ENCODE assay signal across 11 cellular contexts in the genomic region with DNA sequence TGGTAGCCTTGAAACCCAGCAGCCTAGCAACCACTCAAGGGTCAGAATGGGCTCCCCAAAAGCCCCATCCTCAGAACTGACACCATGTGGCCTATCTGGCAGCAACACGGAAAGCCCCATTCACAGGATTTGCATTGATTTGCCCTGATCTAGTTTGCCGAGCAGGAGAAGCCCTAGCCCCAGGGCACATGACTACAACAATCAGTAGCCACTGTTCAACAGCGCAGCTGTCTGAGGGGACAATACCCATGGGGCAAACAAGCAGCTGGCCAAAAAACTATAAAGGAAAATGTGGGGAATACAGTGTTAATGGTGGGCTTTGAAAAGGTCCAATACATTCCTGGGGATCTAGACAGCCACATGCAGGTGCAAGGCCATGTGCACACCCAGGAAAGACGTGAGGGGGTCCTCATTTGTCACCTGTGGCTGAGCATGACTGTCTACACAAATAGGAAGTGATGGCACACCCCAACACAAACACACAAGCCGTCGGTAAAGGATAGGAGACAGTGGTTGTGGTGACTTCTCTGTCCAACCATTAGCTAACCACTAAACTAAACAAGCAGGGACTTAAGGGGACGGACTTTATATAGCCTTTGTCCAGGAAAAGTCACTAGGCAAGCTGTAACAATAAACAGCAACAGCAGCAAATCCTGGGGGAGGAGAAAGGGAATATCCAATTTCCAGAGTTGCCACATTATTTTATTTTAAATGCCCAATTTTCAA.
DNase-seq lines count a peak whose midpoint lies in the region; ATAC-seq lines count a peak whose summit lies in the region.
"Had no signal": no experiment of that assay in that cellular context is flagged by ENCODE, and none has a peak within 500 bp of the region (broad histone marks: within the 10 kb centered on the region; RNA-seq: fewer than 3 reads in every experiment).

No MANE protein-coding gene starts in this region.

- H3K9me3 ChIP-seq in CD8-positive, alpha-beta memory T cell (ENCODE audit: low read length) = no peaks in the 10 kb centered on the region

- H3K4me1 ChIP-seq in CD8-positive, alpha-beta memory T cell (ENCODE audit: insufficient read depth, low read length) = peaks cover 26% of the 10 kb centered on the region

- H3K27ac ChIP-seq in CD8-positive, alpha-beta memory T cell (ENCODE audit: low read depth, low read length) = no peak overlapping the region
- H3K27ac ChIP-seq in cingulate gyrus (ENCODE audit: low read depth, low read length) = peak overlapping the region; percentile 81

- peaks cover 45% of the 10 kb centered on the region for H3K36me3 ChIP-seq in CD8-positive, alpha-beta memory T cell (ENCODE audit: insufficient read depth, low read length)

- H3K27ac Mint-ChIP-seq in CD8-positive, alpha-beta memory T cell = peak overlapping the region in 7 of 8 donors; percentile 5 to 82 (median 66)
- no peak overlapping the region for H3K27ac Mint-ChIP-seq in activated naive CD4-positive, alpha-beta T cell treated with anti-CD3 and anti-CD28 coated beads, Interleukin-2, amount 10 ng/mL, durations not matched to agents 7 days and 5 days

- ATAC-seq in GM19452 (IDR thresholded peaks at IDR 0.05; ENCODE audit: unreplicated experiment) = peak; percentile 44
- peak; percentile 32 for ATAC-seq in HG03139 (IDR thresholded peaks at IDR 0.05; ENCODE audit: unreplicated experiment)

- peaks cover 28 to 78% (median 40%) of the 10 kb centered on the region in 3 donors for H3K36me3 Mint-ChIP-seq in CD8-positive, alpha-beta memory T cell
- peaks cover 69% of the 10 kb centered on the region for H3K36me3 Mint-ChIP-seq in activated naive CD4-positive, alpha-beta T cell treated with anti-CD3 and anti-CD28 coated beads, Interleukin-2, amount 10 ng/mL, durations not matched to agents 7 days and 5 days

- peak overlapping the region in 3 of 7 donors; percentile 11 to 65 (median 15) for H3K4me3 Mint-ChIP-seq in CD8-positive, alpha-beta memory T cell
- no peak overlapping the region for H3K4me3 Mint-ChIP-seq in activated naive CD4-positive, alpha-beta T cell treated with anti-CD3 and anti-CD28 coated beads, Interleukin-2, amount 10 ng/mL, durations not matched to agents 7 days and 5 days
- H3K4me3 Mint-ChIP-seq: CD14-positive monocyte had no signal

- CTCF ChIA-PET in CD8-positive, alpha-beta memory T cell (lab: Charles Lee) = interaction anchor here (0.6 to 1.2 kb wide), 2 partner anchors 9 to 424 kb away, joined by 3 to 6 read pairs; no protein-coding TSS in a partner anchor
- CTCF ChIA-PET in activated naive CD4-positive, alpha-beta T cell treated with anti-CD3 and anti-CD28 coated beads, Interleukin-2, amount 10 ng/mL, durations not matched to agents 7 days and 5 days (lab: Charles Lee) = interaction anchor here (0.7 kb wide), 1 partner anchor 133 kb away, joined by 3 read pairs; no protein-coding TSS in a partner anchor

- no peaks in the 10 kb centered on the region for H3K27me3 Mint-ChIP-seq in CD8-positive, alpha-beta memory T cell
- no peaks in the 10 kb centered on the region for H3K27me3 Mint-ChIP-seq in activated naive CD4-positive, alpha-beta T cell treated with anti-CD3 and anti-CD28 coated beads, Interleukin-2, amount 10 ng/mL, durations not matched to agents 7 days and 5 days

- no peaks in the 10 kb centered on the region for H3K27me3 ChIP-seq in CD8-positive, alpha-beta memory T cell (ENCODE audit: insufficient read depth, low read length, poor library complexity, severe bottlenecking)

- peaks cover 0 to 4% (median 0%) of the 10 kb centered on the region in 5 donors for H3K9me3 Mint-ChIP-seq in CD8-positive, alpha-beta memory T cell
- peaks cover 6% of the 10 kb centered on the region for H3K9me3 Mint-ChIP-seq in activated naive CD4-positive, alpha-beta T cell treated with anti-CD3 and anti-CD28 coated beads, Interleukin-2, amount 10 ng/mL, durations not matched to agents 7 days and 5 days

- no peak for DNase-seq in CD8-positive, alpha-beta memory T cell
- DNase-seq in activated naive CD4-positive, alpha-beta T cell treated with anti-CD3 and anti-CD28 coated beads, Interleukin-2, amount 10 ng/mL, durations not matched to agents 7 days and 5 days = no peak
- no peak for DNase-seq in cortex of kidney (lab: John Stamatoyannopoulos, UW)
- no peak for DNase-seq in SIG-M5 (lab: John Stamatoyannopoulos, UW)
- DNase-seq in occipital lobe (lab: John Stamatoyannopoulos, UW) = no peak
- DNase-seq: stimulated activated CD4-positive, alpha-beta T cell treated with anti-CD3 and anti-CD28 coated beads, Interleukin-4, amount 100 ng/mL, for 1 hour; T-helper 1 cell had no signal

- H3K4me1 Mint-ChIP-seq in CD8-positive, alpha-beta memory T cell = peaks cover 50 to 61% (median 55%) of the 10 kb centered on the region in 3 donors
- H3K4me1 Mint-ChIP-seq in activated naive CD4-positive, alpha-beta T cell treated with anti-CD3 and anti-CD28 coated beads, Interleukin-2, amount 10 ng/mL, durations not matched to agents 7 days and 5 days = peaks cover 8% of the 10 kb centered on the region

- H3K4me3 ChIP-seq in CD8-positive, alpha-beta memory T cell (ENCODE audit: low read length) = no peak overlapping the region

- POLR2A ChIA-PET in CD8-positive, alpha-beta memory T cell (lab: Charles Lee) = no interaction called here
